ENCODE assay signal across 23 cellular contexts in the genomic region with DNA sequence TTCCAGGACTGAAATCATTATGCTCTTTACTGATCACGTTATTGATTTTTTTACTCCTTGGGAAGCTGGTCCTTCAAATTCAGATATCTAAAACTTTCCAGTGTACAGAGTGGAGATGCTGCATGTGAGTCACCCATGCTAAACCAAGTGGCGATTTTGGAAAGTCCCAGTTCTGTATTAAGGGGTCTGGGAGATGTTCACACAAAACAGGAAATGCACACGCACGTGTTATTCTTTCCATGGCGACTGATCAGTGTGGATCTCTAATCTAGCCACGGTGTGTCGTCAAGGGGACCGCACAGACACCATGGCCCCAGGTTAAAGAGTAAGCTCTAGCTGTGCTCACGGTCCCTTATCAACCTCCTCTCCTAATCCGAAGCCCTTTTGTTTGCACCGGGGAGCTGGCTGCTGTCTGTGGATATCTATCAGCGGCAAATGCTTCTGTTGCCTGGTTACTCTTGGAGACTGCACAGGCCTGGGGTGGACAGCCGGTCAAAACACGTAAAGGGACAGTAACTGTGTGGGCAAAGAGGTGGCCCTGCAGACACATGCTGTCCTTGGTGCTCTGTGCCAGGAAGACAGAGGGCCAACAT.
DNase-seq lines count a peak whose midpoint lies in the region; ATAC-seq and TF ChIP-seq lines count a peak whose summit lies in the region.
"Had no signal": no experiment of that assay in that cellular context is flagged by ENCODE, and none has a peak within 500 bp of the region (broad histone marks: within the 10 kb centered on the region; RNA-seq: fewer than 3 reads in every experiment).

No MANE protein-coding gene starts in this region.

- H3K27me3 Mint-ChIP-seq in stimulated activated naive CD8-positive, alpha-beta T cell treated with anti-CD3 and anti-CD28 coated beads, Interleukin-15, amount 100 ng/mL, for 72 hours, result no peaks in the 10 kb centered on the region
- H3K27me3 Mint-ChIP-seq in type B pancreatic cell, result no peaks in the 10 kb centered on the region
- H3K27me3 Mint-ChIP-seq: CD4-positive, CD25-positive, alpha-beta regulatory T cell had no signal

- TF ChIP-seq CTCF in Panc1 (IDR thresholded peaks at IDR 0.05) (no peak), type B pancreatic cell (conservative IDR thresholded peaks at IDR 0.05) (no peak)

- no peaks in the 10 kb centered on the region for H3K9me3 Mint-ChIP-seq in stimulated activated naive CD8-positive, alpha-beta T cell treated with anti-CD3 and anti-CD28 coated beads, Interleukin-15, amount 100 ng/mL, for 72 hours
- H3K9me3 Mint-ChIP-seq in type B pancreatic cell, result no peaks in the 10 kb centered on the region
- H3K9me3 Mint-ChIP-seq: CD4-positive, CD25-positive, alpha-beta regulatory T cell had no signal

- H3K4me1 Mint-ChIP-seq in stimulated activated naive CD8-positive, alpha-beta T cell treated with anti-CD3 and anti-CD28 coated beads, Interleukin-15, amount 100 ng/mL, for 72 hours, result no peaks in the 10 kb centered on the region
- H3K4me1 Mint-ChIP-seq in type B pancreatic cell (ENCODE audit: unreplicated experiment), result no peaks in the 10 kb centered on the region
- H3K4me1 Mint-ChIP-seq: B cell; CD4-positive, CD25-positive, alpha-beta regulatory T cell had no signal

- ATAC-seq in stimulated activated naive CD8-positive, alpha-beta T cell treated with anti-CD3 and anti-CD28 coated beads, Interleukin-15, amount 100 ng/mL, for 72 hours, result peak; percentile 15
- ATAC-seq in stimulated activated naive CD8-positive, alpha-beta T cell treated with anti-CD3 and anti-CD28 coated beads, Interleukin-15, Interleukin-2, amounts not matched to agents 100 U/mL and 50 U/mL, for 24 hours, result no peak
- ATAC-seq in Panc1 (0 out of 2 replicates have a peak, but pooled peaks have one; percentile 17), HG03460 (IDR thresholded peaks at IDR 0.05; ENCODE audit: unreplicated experiment) (no peak), GM21390 (IDR thresholded peaks at IDR 0.05; ENCODE audit: unreplicated experiment) (no peak)
- ATAC-seq: A549 had no signal

- in situ Hi-C loops in Panc1 (cut with HindIII; ENCODE audit: low pct_unique_long_range_greater_than_20kb, low sequenced_read_pairs), result no loop called here

- intact Hi-C loops in Panc1 (cut with micrococcal nuclease; ENCODE audit: unreplicated experiment), result no loop called here

- H3K4me1 ChIP-seq in Panc1 (ENCODE audit: control insufficient read depth, insufficient read depth, low read length), result no peaks in the 10 kb centered on the region
- H3K4me1 ChIP-seq: A549, SJCRH30 had no signal

- no peak overlapping the region for H3K4me3 Mint-ChIP-seq in stimulated activated naive CD8-positive, alpha-beta T cell treated with anti-CD3 and anti-CD28 coated beads, Interleukin-15, amount 100 ng/mL, for 72 hours
- H3K4me3 Mint-ChIP-seq in type B pancreatic cell, result no peak overlapping the region
- H3K4me3 Mint-ChIP-seq: B cell; CD4-positive, CD25-positive, alpha-beta regulatory T cell; H9; HFFc6 had no signal

- H3K9me3 ChIP-seq in Panc1 (ENCODE audit: control insufficient read depth, insufficient read depth, low read depth, low read length), result no peaks in the 10 kb centered on the region
- H3K9me3 ChIP-seq: A549, SJCRH30 had no signal

- no peaks in the 10 kb centered on the region for H3K36me3 ChIP-seq in Panc1 (ENCODE audit: control insufficient read depth, insufficient read depth, low read length)
- H3K36me3 ChIP-seq: SJCRH30 had no signal

- POLR2A ChIA-PET in Panc1 (lab: Charles Lee), result no interaction called here

- CTCF ChIA-PET in Panc1 (lab: Charles Lee), result no interaction called here

- no peak overlapping the region for H3K4me3 ChIP-seq in Panc1 (ENCODE audit: low read depth in 2 of 2, low read length in 2 of 2)
- H3K4me3 ChIP-seq: A549, SJCRH30 had no signal

- H3K27ac ChIP-seq in Panc1 (ENCODE audit: low read length), result no peak overlapping the region
- H3K27ac ChIP-seq: A549, KMS-11, SJCRH30 had no signal

- H3K36me3 Mint-ChIP-seq in type B pancreatic cell, result no peaks in the 10 kb centered on the region
- H3K36me3 Mint-ChIP-seq: CD4-positive, CD25-positive, alpha-beta regulatory T cell had no signal

- no peaks in the 10 kb centered on the region for H3K27me3 ChIP-seq in Panc1 (ENCODE audit: control insufficient read depth, insufficient read depth, low read length)
- H3K27me3 ChIP-seq: SJCRH30 had no signal

- peak overlapping the region in 1 of 2 donors; percentile 63 for H3K27ac Mint-ChIP-seq in stimulated activated naive CD8-positive, alpha-beta T cell treated with anti-CD3 and anti-CD28 coated beads, Interleukin-15, amount 100 ng/mL, for 72 hours
- peak overlapping the region; percentile 65 for H3K27ac Mint-ChIP-seq in type B pancreatic cell
- H3K27ac Mint-ChIP-seq: B cell; CD4-positive, CD25-positive, alpha-beta regulatory T cell; HFFc6 had no signal

- no TSS peak for BruUV-seq in Panc1 (replicated peaks; lab: Mats Ljungman, UMichigan)

- DNase-seq in stimulated activated naive CD8-positive, alpha-beta T cell treated with anti-CD3 and anti-CD28 coated beads, Interleukin-15, amount 100 ng/mL, for 72 hours, result no peak
- no peak for DNase-seq in stimulated activated naive CD8-positive, alpha-beta T cell treated with anti-CD3 and anti-CD28 coated beads, Interleukin-15, Interleukin-2, amounts not matched to agents 100 U/mL and 50 U/mL, for 24 hours
- DNase-seq in Panc1 (ENCODE audit: low read depth, low spot score) (no peak), islet precursor cell (peak; percentile 47), type B pancreatic cell (ENCODE audit: extremely low spot score, unreplicated experiment) (no peak), NAMALWA (ENCODE audit: low spot score) (no peak)
- DNase-seq: CD4-positive, CD25-positive, alpha-beta regulatory T cell; COR-L47; DMS 273 treated with DMSO at 0.1 percent for 48 hours; H9; HFFc6; IMR-90; NCI-H1105 treated with DMSO at 0.1 percent for 48 hours; NCI-H2029 treated with DMSO at 0.1 percent for 48 hours; NCI-H226; NCI-H524; SJCRH30; SW 1271 had no signal

Comparison
In these comparisons a context has a peak if more than half of its experiments do, and no peak if none do; other contexts are left out.
1. ATAC-seq: peak in stimulated activated naive CD8-positive, alpha-beta T cell treated with anti-CD3 and anti-CD28 coated beads, Interleukin-15, amount 100 ng/mL, for 72 hours (single experiment) and Panc1 (single experiment); none in stimulated activated naive CD8-positive, alpha-beta T cell treated with anti-CD3 and anti-CD28 coated beads, Interleukin-15, Interleukin-2, amounts not matched to agents 100 U/mL and 50 U/mL, for 24 hours (single experiment), HG03460 (single experiment) and GM21390 (single experiment).